ENCODE assay signal across 23 cellular contexts in genomic region chr1:233361876-233362275, GRCh38. TPM values are rescaled to one million over a fixed set of nuclear protein-coding genes. Genes with fewer than 3 reads are reported as not detected.
DNase-seq lines count a peak whose midpoint lies in the region; ATAC-seq, FAIRE-seq and TF ChIP-seq lines count a peak whose summit lies in the region.
"Had no signal": no experiment of that assay in that cellular context is flagged by ENCODE, and none has a peak within 500 bp of the region (broad histone marks: within the 10 kb centered on the region; RNA-seq: fewer than 3 reads in every experiment).

No MANE protein-coding gene starts in this region.

- H2AFZ ChIP-seq in IMR-90 (replicated peaks; ENCODE audit: low read length, poor library complexity) (peak overlapping the region; percentile 77), endothelial cell of umbilical vein (ENCODE audit: low read depth, low read length) (peak overlapping the region; percentile 66)
- H2AFZ ChIP-seq: PC-9 had no signal

- no peaks in the 10 kb centered on the region for H3K9me3 ChIP-seq in IMR-90 (ENCODE audit: control insufficient read depth, insufficient read depth, low read length)
- H3K9me3 ChIP-seq in endothelial cell of umbilical vein (replicated peaks; ENCODE audit: control insufficient read depth, insufficient read depth, low read length) = no peaks in the 10 kb centered on the region
- H3K9me3 ChIP-seq in SJCRH30 (replicated peaks) = no peaks in the 10 kb centered on the region
- H3K9me3 ChIP-seq: SJSA1 had no signal

- H3K36me3 ChIP-seq in IMR-90 (ENCODE audit: control insufficient read depth, insufficient read depth, low read length) = no peaks in the 10 kb centered on the region
- H3K36me3 ChIP-seq in endothelial cell of umbilical vein (ENCODE audit: control insufficient read depth in 2 of 2, extremely low read depth in 1 of 2, insufficient read depth in 2 of 2, low read length in 2 of 2) = no peaks in the 10 kb centered on the region
- H3K36me3 ChIP-seq in mesendoderm (ENCODE audit: control insufficient read depth, insufficient read depth, low read length) = no peaks in the 10 kb centered on the region
- no peaks in the 10 kb centered on the region for H3K36me3 ChIP-seq in SJCRH30
- H3K36me3 ChIP-seq: SJSA1 had no signal

- H3K9me1 ChIP-seq in IMR-90 (ENCODE audit: insufficient read depth, low read length) (no peaks in the 10 kb centered on the region), endothelial cell of umbilical vein (replicated peaks; ENCODE audit: control insufficient read depth, extremely low read depth, insufficient read depth, low read length) (no peaks in the 10 kb centered on the region)

- H3K9me3 Mint-ChIP-seq in stimulated activated naive B cell treated with anti-CD40 and anti-IgM and Interleukin-4, amounts not matched to agents 10 μg/mL and 1 μg/mL and 100 μg/mL, for 72 hours = peaks cover 0 to 2% of the 10 kb centered on the region in 2 donors
- H3K9me3 Mint-ChIP-seq: CD4-positive, alpha-beta memory T cell had no signal

- H3K4me3 ChIP-seq in IMR-90 (ENCODE audit: insufficient read depth, low read depth, low read length) (no peak overlapping the region), endothelial cell of umbilical vein (replicated peaks in 1 of 3; ENCODE audit: insufficient read depth in 1 of 3, low read depth in 1 of 3, low read length in 3 of 3) (no peak overlapping the region), mesendoderm (ENCODE audit: low read length) (no peak overlapping the region), SJCRH30 (no peak overlapping the region)
- H3K4me3 ChIP-seq: GM12878, PC-9, SJSA1 had no signal

- H4K20me1 ChIP-seq in IMR-90 (ENCODE audit: insufficient read depth, low read length) (no peaks in the 10 kb centered on the region), endothelial cell of umbilical vein (replicated peaks; ENCODE audit: control insufficient read depth, extremely low read depth, insufficient read depth, low read length) (no peaks in the 10 kb centered on the region)

- no peak overlapping the region for H4K8ac ChIP-seq in IMR-90 (ENCODE audit: low read depth in 2 of 2, low read length in 2 of 2)
- no peak overlapping the region for H4K8ac ChIP-seq in mesendoderm (ENCODE audit: low read depth, low read length)

- H3K56ac ChIP-seq in IMR-90 (ENCODE audit: extremely low read depth, insufficient read depth, low read length) (no peak overlapping the region), mesendoderm (ENCODE audit: low read length) (no peak overlapping the region)

- H3K23ac ChIP-seq in IMR-90 (ENCODE audit: low read depth, low read length) (no peak overlapping the region), mesendoderm (ENCODE audit: low read length) (no peak overlapping the region)

- H3K27me3 ChIP-seq in IMR-90 (ENCODE audit: control insufficient read depth, insufficient read depth, low read length) = peaks cover 3% of the 10 kb centered on the region; the same call in 1 of the 2 replicates
- H3K27me3 ChIP-seq in endothelial cell of umbilical vein (ENCODE audit: control insufficient read depth in 2 of 2, insufficient read depth in 2 of 2, low read length in 2 of 2) = no peaks in the 10 kb centered on the region
- no peaks in the 10 kb centered on the region for H3K27me3 ChIP-seq in mesendoderm (ENCODE audit: insufficient read depth, low read length, poor library complexity)
- H3K27me3 ChIP-seq in SJCRH30 = 0 out of 2 replicates have a peak, but pooled peaks cover 11% of the 10 kb centered on the region

- TF ChIP-seq CTCF in IMR-90 (conservative IDR thresholded peaks at IDR 0.05; ENCODE audit: low read depth, low read length) = no peak
- no peak for TF ChIP-seq CTCF in endothelial cell of umbilical vein (IDR thresholded peaks at IDR 0.05; ENCODE audit: extremely low read depth in 1 of 2, insufficient read depth in 1 of 2, low read depth in 1 of 2, low read length in 2 of 2)

- no peak overlapping the region for H3K9ac ChIP-seq in IMR-90 (ENCODE audit: low read depth, low read length)
- no peak overlapping the region for H3K9ac ChIP-seq in endothelial cell of umbilical vein (replicated peaks; ENCODE audit: extremely low read depth, insufficient read depth, low read length)
- H3K9ac ChIP-seq in mesendoderm (ENCODE audit: low read length) = no peak overlapping the region

- BruUV-seq in IMR-90 (replicated peaks; lab: Mats Ljungman, UMichigan) = no TSS peak
- no TSS peak for BruUV-seq in endothelial cell of umbilical vein (replicated peaks; lab: Mats Ljungman, UMichigan)

- TF ChIP-seq RAD21 in IMR-90 (IDR thresholded peaks at IDR 0.05; ENCODE audit: low read length) = no peak

- H3K27ac Mint-ChIP-seq in stimulated activated naive B cell treated with anti-CD40 and anti-IgM and Interleukin-4, amounts not matched to agents 10 μg/mL and 1 μg/mL and 100 μg/mL, for 72 hours = peak overlapping the region; percentile 62
- H3K27ac Mint-ChIP-seq: B cell; CD4-positive, alpha-beta memory T cell had no signal

- H3K79me2 ChIP-seq in endothelial cell of umbilical vein (ENCODE audit: control insufficient read depth, insufficient read depth, low read length) = no peaks in the 10 kb centered on the region
- H3K79me2 ChIP-seq in mesendoderm (ENCODE audit: control insufficient read depth, insufficient read depth, low read length) = no peaks in the 10 kb centered on the region

- H3K4ac ChIP-seq in IMR-90 (ENCODE audit: low read depth, low read length) (no peak overlapping the region), mesendoderm (ENCODE audit: low read depth, low read length) (no peak overlapping the region)

- H3K4me2 ChIP-seq in IMR-90 (ENCODE audit: low read depth, low read length) (no peak overlapping the region; the same call in 1 of the 2 replicates), endothelial cell of umbilical vein (ENCODE audit: insufficient read depth, low read length) (no peak overlapping the region), mesendoderm (ENCODE audit: low read length) (no peak overlapping the region)
- H3K4me2 ChIP-seq: PC-9 had no signal

- no peak overlapping the region for H2BK20ac ChIP-seq in IMR-90 (ENCODE audit: low read depth, low read length)

- in situ Hi-C loops in IMR-90 (cut with MboI; ENCODE audit: low sequenced_read_pairs) = no loop called here

- WGBS in IMR-90 (ENCODE audit: extremely low coverage in 2 of 2, insufficient read length in 1 of 2), 2 experiments = 24% methylated on average over 7 of the region's 19 CpGs; no CpG with 5 or more reads in 1 of the 2 experiments
- WGBS in mesendoderm (ENCODE audit: extremely low coverage, insufficient coverage, low lambda C conversion rate) = no CpG with 5 or more reads among the region's 19 CpGs

- H3K79me1 ChIP-seq in IMR-90 (ENCODE audit: low read depth in 1 of 2, low read length in 2 of 2) (no peaks in the 10 kb centered on the region), mesendoderm (ENCODE audit: low read length) (no peaks in the 10 kb centered on the region)

- H3K27me3 Mint-ChIP-seq in stimulated activated naive B cell treated with anti-CD40 and anti-IgM and Interleukin-4, amounts not matched to agents 10 μg/mL and 1 μg/mL and 100 μg/mL, for 72 hours = no peaks in the 10 kb centered on the region
- H3K27me3 Mint-ChIP-seq: B cell; CD4-positive, alpha-beta memory T cell had no signal

- no peak overlapping the region for H3K4me3 Mint-ChIP-seq in stimulated activated naive B cell treated with anti-CD40 and anti-IgM and Interleukin-4, amounts not matched to agents 10 μg/mL and 1 μg/mL and 100 μg/mL, for 72 hours
- H3K4me3 Mint-ChIP-seq: B cell; CD4-positive, alpha-beta memory T cell had no signal

- no peak overlapping the region for H2BK15ac ChIP-seq in IMR-90 (ENCODE audit: low read depth, low read length)
- H2BK15ac ChIP-seq in mesendoderm (replicated peaks; ENCODE audit: low read depth) = no peak overlapping the region

- dilution Hi-C loops in IMR-90 (cut with HindIII; ENCODE audit: low sequenced_read_pairs, unreplicated experiment) = no loop called here
- dilution Hi-C loops in endothelial cell of umbilical vein (cut with MboI; ENCODE audit: extremely low pct_ligation_motif_present, low sequenced_read_pairs) = no loop called here

- CTCF ChIA-PET in IMR-90 (lab: Yijun Ruan, JAX) (interaction anchor here (1.1 kb wide), 2 partner anchors 33 to 704 kb away, joined by 4 read pairs; no protein-coding TSS in a partner anchor), endothelial cell of umbilical vein (lab: Charles Lee) (interaction anchor here (0.9 to 3.0 kb wide), 6 partner anchors 11 to 964 kb away, joined by 3 to 23 read pairs (median 4); no protein-coding TSS in a partner anchor)

- intact Hi-C loops in IMR-90 (cut with micrococcal nuclease) = no loop called here
- intact Hi-C loops in endothelial cell of umbilical vein (cut with micrococcal nuclease) = no loop called here

- H2BK5ac ChIP-seq in IMR-90 (ENCODE audit: low read depth, low read length, poor library complexity, severe bottlenecking) = no peak overlapping the region
- H2BK5ac ChIP-seq in mesendoderm (ENCODE audit: low read length) = no peak overlapping the region

- H3K27ac ChIP-seq in IMR-90 (ENCODE audit: insufficient read depth, low read length) = no peak overlapping the region
- no peak overlapping the region for H3K27ac ChIP-seq in endothelial cell of umbilical vein (ENCODE audit: insufficient read depth, low read depth, low read length)
- H3K27ac ChIP-seq in mesendoderm (ENCODE audit: low read depth, low read length) = no peak overlapping the region
- H3K27ac ChIP-seq in SJCRH30 = no peak overlapping the region
- H3K27ac ChIP-seq: PC-9, SJSA1 had no signal

- H3K14ac ChIP-seq in IMR-90 (replicated peaks; ENCODE audit: low read depth, low read length) = no peak overlapping the region

- no peak overlapping the region for H2BK120ac ChIP-seq in IMR-90 (ENCODE audit: low read depth, low read length)
- no peak overlapping the region for H2BK120ac ChIP-seq in mesendoderm (ENCODE audit: low read depth, low read length)

- FAIRE-seq in endothelial cell of umbilical vein (lab: Jason Lieb, UNC) = no peak
- FAIRE-seq: G401.6, GM12878, GM18507 had no signal

- DNase-seq in IMR-90 (peak; percentile 1), endothelial cell of umbilical vein (ENCODE audit: low read depth, low spot score) (no peak), mesendoderm (peak; percentile 29), SJCRH30 (no peak), GM19240 (ENCODE audit: insufficient read length, low spot score) (no peak)
- DNase-seq in stimulated activated naive B cell treated with anti-CD40 and anti-IgM and Interleukin-4, amounts not matched to agents 10 μg/mL and 1 μg/mL and 100 μg/mL, for 72 hours = no peak
- DNase-seq: CD4-positive, alpha-beta memory T cell; DMS79 treated with DMSO at 0.1 percent for 48 hours; H7; MV-4-11; NCI-H1436; NCI-H2029; NCI-H2171 treated with DMSO at 0.1 percent for 48 hours; NCI-H510A; NCI-H774; PC-9; SW 1271 had no signal

- H3K18ac ChIP-seq in IMR-90 (ENCODE audit: low read depth, low read length) = no peak overlapping the region
- H3K18ac ChIP-seq in mesendoderm (ENCODE audit: low read length) = no peak overlapping the region

- H4K5ac ChIP-seq in IMR-90 (ENCODE audit: low read depth, low read length) = no peak overlapping the region
- no peak overlapping the region for H4K5ac ChIP-seq in mesendoderm (ENCODE audit: low read length)

- H4K91ac ChIP-seq in IMR-90 (ENCODE audit: insufficient read depth, low read depth, low read length) = no peak overlapping the region

- ATAC-seq in IMR-90 (ENCODE audit: low read depth) (no peak; the same call in 1 of the 2 replicates), GM18870 (IDR thresholded peaks at IDR 0.05; ENCODE audit: unreplicated experiment) (no peak)
- no peak for ATAC-seq in stimulated activated naive B cell treated with anti-CD40 and anti-IgM and Interleukin-4, amounts not matched to agents 10 μg/mL and 1 μg/mL and 100 μg/mL, for 72 hours (replicated peaks)
- ATAC-seq: GM12878 had no signal

- H3K36me3 Mint-ChIP-seq in stimulated activated naive B cell treated with anti-CD40 and anti-IgM and Interleukin-4, amounts not matched to agents 10 μg/mL and 1 μg/mL and 100 μg/mL, for 72 hours = peaks cover 6 to 8% of the 10 kb centered on the region in 2 donors
- H3K36me3 Mint-ChIP-seq: CD4-positive, alpha-beta memory T cell had no signal

- TF ChIP-seq POLR2A in IMR-90 (IDR thresholded peaks at IDR 0.05; ENCODE audit: low read depth, low read length) (no peak), endothelial cell of umbilical vein (IDR thresholded peaks at IDR 0.05; ENCODE audit: low read depth, low read length) (no peak)

- H2AK5ac ChIP-seq in IMR-90 (ENCODE audit: low read depth, low read length) (no peak overlapping the region), mesendoderm (ENCODE audit: low read length) (no peak overlapping the region)

- H3K4me1 Mint-ChIP-seq in stimulated activated naive B cell treated with anti-CD40 and anti-IgM and Interleukin-4, amounts not matched to agents 10 μg/mL and 1 μg/mL and 100 μg/mL, for 72 hours = peaks cover 6 to 18% of the 10 kb centered on the region in 2 donors

- POLR2A ChIA-PET in IMR-90 (lab: Charles Lee; ENCODE audit: unreplicated experiment) = no interaction called here
- POLR2A ChIA-PET in endothelial cell of umbilical vein (lab: Charles Lee) = no interaction called here

- no peak overlapping the region for H2AK9ac ChIP-seq in IMR-90 (replicated peaks; ENCODE audit: low read depth, low read length, poor library complexity)

- H3K4me1 ChIP-seq in IMR-90 (ENCODE audit: control insufficient read depth, insufficient read depth, low read length) (no peaks in the 10 kb centered on the region), endothelial cell of umbilical vein (ENCODE audit: control insufficient read depth, extremely low read depth, insufficient read depth, low read length) (no peaks in the 10 kb centered on the region), mesendoderm (ENCODE audit: control insufficient read depth, low read depth, low read length) (no peaks in the 10 kb centered on the region), SJCRH30 (no peaks in the 10 kb centered on the region)
- H3K4me1 ChIP-seq: SJSA1 had no signal

RNA-seq across cellular contexts. Expression of gene MAP3K21, which starts 34.4 kb away (rescaled TPM):
- 0.18 and 0.28 TPM in 2 replicates for total RNA-seq in IMR-90 (2012; rRNA removed)
- 0.15 and 0.20 TPM in 2 replicates for polyA plus RNA-seq in IMR-90 (2012; rRNA removed)
- 0.05 and 0.10 TPM in 2 replicates for polyA plus RNA-seq in IMR-90 (2012; cell fraction: cytosol; rRNA removed)
- 0.27 and 0.45 TPM in 2 replicates for polyA plus RNA-seq in IMR-90 (2012; cell fraction: nucleus; rRNA removed; ENCODE audit: low replicate concordance)
- total RNA-seq in endothelial cell of umbilical vein = 0.74 and 0.95 TPM in 2 replicates
- polyA plus RNA-seq in endothelial cell of umbilical vein = 0.48 and 0.65 TPM in 2 replicates
- polyA plus RNA-seq in endothelial cell of umbilical vein (2011; cell fraction: cytosol; rRNA removed) = 0.39 and 0.42 TPM in 2 replicates
- 1.6 and 1.7 TPM in 2 replicates for polyA plus RNA-seq in endothelial cell of umbilical vein (2011; cell fraction: nucleus; rRNA removed)
- 0.39 and 0.42 TPM in 2 replicates for polyA plus RNA-seq in endothelial cell of umbilical vein (2012)
- polyA minus RNA-seq in endothelial cell of umbilical vein = 0.68 and 1.2 TPM in 2 replicates
- 17.5 TPM for polyA minus RNA-seq in endothelial cell of umbilical vein (2011; cell fraction: cytosol; rRNA and poly(A)+ RNA removed)
- 0.87 and 1.6 TPM in 2 replicates for polyA minus RNA-seq in endothelial cell of umbilical vein (2011; cell fraction: nucleus; rRNA and poly(A)+ RNA removed)
- 8.5 TPM for polyA plus RNA-seq in mesendoderm (2013, experiment 1 of 2)
- 8.9 TPM for polyA plus RNA-seq in mesendoderm (2013, experiment 2 of 2)
- total RNA-seq in SJCRH30 (2014; rRNA removed; shearing (Covaris generic)) = not detected in 2 replicates

Comparison
In these comparisons a context has a peak if more than half of its experiments do, and no peak if none do; other contexts are left out.
1. DNase-seq: peak in IMR-90 (single experiment) and mesendoderm (single experiment); none in endothelial cell of umbilical vein (single experiment), stimulated activated naive B cell treated with anti-CD40 and anti-IgM and Interleukin-4, amounts not matched to agents 10 μg/mL and 1 μg/mL and 100 μg/mL, for 72 hours (single experiment), SJCRH30 (0 of 2) and GM19240 (single experiment).